In the genomic region with DNA sequence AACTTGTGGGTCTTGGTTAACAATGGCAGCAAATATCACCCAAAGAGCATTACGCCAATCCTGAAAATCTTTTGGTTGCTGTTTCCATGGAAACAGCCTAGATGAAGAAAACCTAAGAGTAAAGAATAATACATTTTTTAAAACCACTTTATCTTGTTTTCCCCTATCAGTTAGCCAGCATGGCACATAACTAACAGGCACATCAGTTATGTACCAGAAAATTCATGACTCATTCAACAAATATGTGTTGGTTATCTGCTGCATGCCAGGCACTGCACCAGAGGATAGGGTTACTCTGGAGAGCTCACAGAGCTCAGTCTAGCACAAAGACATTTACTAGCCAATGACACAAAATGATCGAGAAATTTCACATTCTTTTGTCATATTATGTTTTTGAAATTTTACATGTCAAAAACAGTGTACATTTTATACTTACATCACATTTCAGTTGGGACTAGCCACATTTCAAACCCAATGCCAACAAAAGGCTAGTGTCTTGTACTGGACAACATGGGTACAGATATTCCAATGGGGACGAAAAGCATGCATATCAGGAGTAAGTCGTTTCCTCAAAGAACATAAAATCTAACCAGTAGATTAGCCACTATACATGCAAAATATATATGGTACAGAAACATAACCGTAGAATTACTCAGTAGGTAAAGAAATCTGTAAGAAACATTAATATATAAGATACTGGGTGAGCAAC, we compare ENCODE assay signal across 11 cellular contexts. TPM values are rescaled to one million over a fixed set of nuclear protein-coding genes. Genes with fewer than 3 reads are reported as not detected.
DNase-seq lines count a peak whose midpoint lies in the region; ATAC-seq lines count a peak whose summit lies in the region.
"Had no signal": no experiment of that assay in that cellular context is flagged by ENCODE, and none has a peak within 500 bp of the region (broad histone marks: within the 10 kb centered on the region; RNA-seq: fewer than 3 reads in every experiment).

No MANE protein-coding gene starts in this region.

- no peak overlapping the region for H3K9ac ChIP-seq in HUES48 (ENCODE audit: low read depth, low read length)
- H3K9ac ChIP-seq: BLaER1 treated with 17β-estradiol and CSF1 and Interleukin-3, amounts not matched to agents 10 nM and 100 nM had no signal

- DNase-seq in A172 (ENCODE audit: low spot score) (peak; percentile 74), astrocyte of the hippocampus (ENCODE audit: low read depth, low spot score) (peak; percentile 88), islet precursor cell (peak; percentile 71), NCI-H2171 treated with DMSO at 0.1 percent for 48 hours (lab: John Stamatoyannopoulos, UW) (no peak), DMS114 treated with DMSO at 0.1 percent for 48 hours (lab: John Stamatoyannopoulos, UW; ENCODE audit: unreplicated experiment) (no peak)
- DNase-seq: activated CD4-positive, alpha-beta T cell treated with anti-CD3 and anti-CD28 coated beads, Interleukin-2, amount 10 ng/mL, durations not matched to agents 7 days and 5 days; NCI-H748 treated with DMSO at 0.1 percent for 48 hours had no signal

- H3K4me3 ChIP-seq in HUES48 (ENCODE audit: low read depth, low read length) = no peak overlapping the region
- H3K4me3 ChIP-seq: BLaER1 treated with 17β-estradiol and CSF1 and Interleukin-3, amounts not matched to agents 10 nM and 100 nM had no signal

- ATAC-seq in HG03108 (IDR thresholded peaks at IDR 0.05; ENCODE audit: unreplicated experiment) (no peak), HG02759 (IDR thresholded peaks at IDR 0.05; ENCODE audit: unreplicated experiment) (no peak)

- peak overlapping the region; percentile 32 for H3K27ac ChIP-seq in HUES48 (ENCODE audit: low read depth, low read length)
- H3K27ac ChIP-seq: BLaER1 treated with 17β-estradiol and CSF1 and Interleukin-3, amounts not matched to agents 10 nM and 100 nM had no signal

- peaks cover 44% of the 10 kb centered on the region for H3K4me1 ChIP-seq in HUES48 (ENCODE audit: control insufficient read depth, insufficient read depth, low read length)

- H3K27me3 ChIP-seq in HUES48 (ENCODE audit: control insufficient read depth, insufficient read depth, low read length) = no peaks in the 10 kb centered on the region
- H3K27me3 ChIP-seq: BLaER1 treated with 17β-estradiol and CSF1 and Interleukin-3, amounts not matched to agents 10 nM and 100 nM had no signal

- H3K36me3 ChIP-seq in HUES48 (ENCODE audit: control insufficient read depth, insufficient read depth, low read length) = no peaks in the 10 kb centered on the region

- H3K9me3 ChIP-seq in HUES48 (ENCODE audit: control insufficient read depth, insufficient read depth, low read length) = no peaks in the 10 kb centered on the region

RNA-seq across cellular contexts. Expression of gene LNX2, which starts 20.3 kb away (rescaled TPM):
- total RNA-seq in A172 (2014; rRNA removed; shearing (Covaris generic)) = 7.0 and 8.5 TPM in 2 replicates

RNA-seq across cellular contexts. Expression of gene POLR1D, which starts 21.7 kb away (rescaled TPM):
- 86.6 and 88.3 TPM in 2 replicates for total RNA-seq in A172 (2014; rRNA removed; shearing (Covaris generic))

Comparison
In these comparisons a context has a peak if more than half of its experiments do, and no peak if none do; other contexts are left out.
1. DNase-seq: peak in A172 (single experiment), astrocyte of the hippocampus (single experiment) and islet precursor cell (single experiment); none in NCI-H2171 treated with DMSO at 0.1 percent for 48 hours (single experiment) and DMS114 treated with DMSO at 0.1 percent for 48 hours (single experiment).